Comparison of ENCODE assay signal across 15 cellular contexts in the genomic region with DNA sequence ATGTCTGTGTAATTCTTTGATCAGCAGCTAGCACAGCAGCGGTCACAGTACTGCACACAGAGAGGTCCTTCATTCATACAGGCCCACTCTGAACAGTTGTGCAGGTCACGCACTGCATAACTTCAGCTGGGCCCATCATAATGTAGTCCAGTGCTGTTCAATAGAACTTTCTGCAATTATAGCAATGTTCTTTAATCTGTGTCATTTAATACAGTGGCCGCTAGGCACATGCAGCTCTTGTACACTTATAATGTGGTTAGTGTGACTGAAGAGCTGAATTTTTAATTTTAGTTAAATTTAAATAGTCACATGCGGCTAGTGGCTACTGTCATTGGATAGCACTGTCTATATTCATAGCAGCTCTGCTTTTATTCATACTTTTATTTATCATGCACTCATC. TPM values are rescaled to one million over a fixed set of nuclear protein-coding genes. Genes with fewer than 3 reads are reported as not detected.
A peak's percentile ranks its signal among the peaks of the same experiment; 100 is the strongest.
DNase-seq lines count a peak whose midpoint lies in the region; ATAC-seq and TF ChIP-seq lines count a peak whose summit lies in the region.
"Had no signal": no experiment of that assay in that cellular context is flagged by ENCODE, and none has a peak within 500 bp of the region (broad histone marks: within the 10 kb centered on the region; RNA-seq: fewer than 3 reads in every experiment).

No MANE protein-coding gene starts in this region.

- H3K9me3 ChIP-seq in breast epithelium (no peaks in the 10 kb centered on the region), transverse colon (no peaks in the 10 kb centered on the region)

- WGBS in transverse colon (ENCODE audit: low coverage in 1 of 2), 2 donors, result 73 to 80% methylated on average over 4 of the region's 4 CpGs

- TF ChIP-seq POLR2A in breast epithelium (IDR thresholded peaks at IDR 0.05) (no peak), transverse colon (IDR thresholded peaks at IDR 0.05) (no peak)

- TF ChIP-seq EP300 in transverse colon (IDR thresholded peaks at IDR 0.05; ENCODE audit: low read depth), result no peak

- CTCF ChIA-PET in MCF 10A (lab: Yijun Ruan, JAX), result interaction anchor here (0.6 to 13.1 kb wide), 14 partner anchors 10 to 435 kb away, joined by 3 to 255 read pairs (median 4); no protein-coding TSS in a partner anchor

- H3K4me1 Mint-ChIP-seq in MCF 10A (ENCODE audit: insufficient read depth, unreplicated experiment) (no peaks in the 10 kb centered on the region), type B pancreatic cell (ENCODE audit: unreplicated experiment) (no peaks in the 10 kb centered on the region)
- no peaks in the 10 kb centered on the region for H3K4me1 Mint-ChIP-seq in effector memory CD8-positive, alpha-beta T cell (ENCODE audit: low read depth in 2 of 2)

- BruUV-seq in MCF 10A (replicated peaks; lab: Mats Ljungman, UMichigan), result no TSS peak

- no peaks in the 10 kb centered on the region for H3K36me3 Mint-ChIP-seq in MCF 10A (ENCODE audit: insufficient read depth, unreplicated experiment)
- no peaks in the 10 kb centered on the region for H3K36me3 Mint-ChIP-seq in type B pancreatic cell
- H3K36me3 Mint-ChIP-seq in effector memory CD8-positive, alpha-beta T cell (ENCODE audit: insufficient read depth), result peaks cover 5% of the 10 kb centered on the region
- H3K36me3 Mint-ChIP-seq: IgD-negative memory B cell had no signal

- H3K27me3 ChIP-seq in breast epithelium (no peaks in the 10 kb centered on the region), transverse colon (no peaks in the 10 kb centered on the region)

- in situ Hi-C loops in transverse colon (cut with MboI; ENCODE audit: low pct_ligation_motif_present in 1 of 4, low pct_unique_long_range_greater_than_20kb in 1 of 4, low sequenced_read_pairs in 3 of 4), result loop anchor here in 2 of 4 donors (25.0 kb wide), 2 partner anchors 115 to 385 kb away; no protein-coding TSS in a partner anchor

- no peak for ATAC-seq in effector memory CD8-positive, alpha-beta T cell (replicated peaks)

- intact Hi-C loops in breast epithelium (cut with DNase I; ENCODE audit: low total_unique reads) (no loop called here), MCF 10A (cut with micrococcal nuclease) (no loop called here), transverse colon (cut with DNase I; ENCODE audit: low total_unique reads) (no loop called here)

- TF ChIP-seq CTCF in breast epithelium (IDR thresholded peaks at IDR 0.05) (no peak), MCF 10A (IDR thresholded peaks at IDR 0.05; ENCODE audit: unreplicated experiment) (no peak), coronary artery (IDR thresholded peaks at IDR 0.05) (no peak), transverse colon (IDR thresholded peaks at IDR 0.05) (no peak), type B pancreatic cell (conservative IDR thresholded peaks at IDR 0.05) (no peak)

- H3K4me3 Mint-ChIP-seq in MCF 10A (ENCODE audit: unreplicated experiment) (no peak overlapping the region), type B pancreatic cell (no peak overlapping the region)
- no peak overlapping the region for H3K4me3 Mint-ChIP-seq in effector memory CD8-positive, alpha-beta T cell
- H3K4me3 Mint-ChIP-seq: IgD-negative memory B cell had no signal

- H3K4me3 ChIP-seq in breast epithelium (no peak overlapping the region), coronary artery (no peak overlapping the region), transverse colon (no peak overlapping the region)

- H3K36me3 ChIP-seq in breast epithelium (no peaks in the 10 kb centered on the region), transverse colon (no peaks in the 10 kb centered on the region)

- DNase-seq in breast epithelium (ENCODE audit: low spot score in 2 of 2) (no peak), MCF 10A (ENCODE audit: unreplicated experiment) (no peak), coronary artery (ENCODE audit: low spot score) (no peak), medulla oblongata (ENCODE audit: extremely low spot score) (peak; percentile 32), transverse colon (no peak), type B pancreatic cell (ENCODE audit: extremely low spot score, unreplicated experiment) (no peak)
- no peak for DNase-seq in stimulated activated CD4-positive, alpha-beta T cell treated with anti-CD3 and anti-CD28 coated beads, Interleukin-2, amount 100 ng/mL, for 48 hours
- no peak for DNase-seq in effector memory CD8-positive, alpha-beta T cell
- DNase-seq: GOT3, Kasumi-1, NCI-H1105, NCI-H1694, NCI-H510A treated with DMSO at 0.1 percent for 48 hours had no signal

- peaks cover 75% of the 10 kb centered on the region for H3K27me3 Mint-ChIP-seq in MCF 10A (ENCODE audit: insufficient read depth, unreplicated experiment)
- H3K27me3 Mint-ChIP-seq in type B pancreatic cell, result peaks cover 71% of the 10 kb centered on the region
- peaks cover 28 to 58% of the 10 kb centered on the region in 2 donors for H3K27me3 Mint-ChIP-seq in effector memory CD8-positive, alpha-beta T cell

- peak overlapping the region; percentile 53 to 90 for H3K27ac ChIP-seq in breast epithelium
- H3K27ac ChIP-seq in coronary artery, result peak overlapping the region; percentile 44 to 50
- H3K27ac ChIP-seq in transverse colon, result peak overlapping the region; percentile 35 to 71 (median 69)
- H3K27ac ChIP-seq: HL-60 had no signal

- H3K27ac Mint-ChIP-seq in MCF 10A (ENCODE audit: low read depth, unreplicated experiment) (no peak overlapping the region), type B pancreatic cell (no peak overlapping the region)
- H3K27ac Mint-ChIP-seq in effector memory CD8-positive, alpha-beta T cell, result no peak overlapping the region
- H3K27ac Mint-ChIP-seq: IgD-negative memory B cell had no signal

- peaks cover 0 to 8% of the 10 kb centered on the region in 2 donors for H3K4me1 ChIP-seq in breast epithelium
- H3K4me1 ChIP-seq in transverse colon, result peaks cover 10 to 16% (median 12%) of the 10 kb centered on the region in 4 donors

- H3K9me3 Mint-ChIP-seq in MCF 10A (ENCODE audit: unreplicated experiment) (no peaks in the 10 kb centered on the region), type B pancreatic cell (no peaks in the 10 kb centered on the region)
- no peaks in the 10 kb centered on the region for H3K9me3 Mint-ChIP-seq in effector memory CD8-positive, alpha-beta T cell
- H3K9me3 Mint-ChIP-seq: IgD-negative memory B cell had no signal

- POLR2A ChIA-PET in MCF 10A (lab: Yijun Ruan, JAX), result interaction anchor here (1.4 kb wide), 1 partner anchor 15 kb away, joined by 4 read pairs; no protein-coding TSS in a partner anchor

RNA-seq across cellular contexts. Expression of gene NFASC, which starts 48.7 kb away (rescaled TPM):
- 10 to 100 TPM in 2 of 3 donors, 1 to 10 TPM in 1; 1.6 to 19.5 (median 14.1) TPM for total RNA-seq in breast epithelium
- total RNA-seq in MCF 10A (2022), result 0.29 and 0.98 TPM in 2 replicates
- total RNA-seq in transverse colon, result 10 to 100 TPM; 11.3 to 48.8 (median 13.4) TPM
- total RNA-seq in type B pancreatic cell (ENCODE audit: low replicate concordance), result 16.4 and 20.0 TPM in 2 replicates
